8 cellular contexts compared by ENCODE assay signal in genomic region chr2:9844036-9844483, GRCh38. TPM values are rescaled to one million over a fixed set of nuclear protein-coding genes. Genes with fewer than 3 reads are reported as not detected.
DNase-seq lines count a peak whose midpoint lies in the region; ATAC-seq and TF ChIP-seq lines count a peak whose summit lies in the region.

No MANE protein-coding gene starts in this region.

- H3K4me1 ChIP-seq in H9 (ENCODE audit: insufficient read depth, low read length): no peaks in the 10 kb centered on the region

- peak overlapping the region; percentile 89 to 94 for H3K4me3 Mint-ChIP-seq in H9

- no peak overlapping the region for H2BK120ac ChIP-seq in H9 (ENCODE audit: low read depth, low read length, poor library complexity, severe bottlenecking)

- H2BK12ac ChIP-seq in H9 (ENCODE audit: insufficient read length, low read depth, low read length): no peak overlapping the region

- H3K27me3 ChIP-seq in H9 (ENCODE audit: insufficient read depth, low read length): no peaks in the 10 kb centered on the region

- DNase-seq in A172 (ENCODE audit: low spot score) (peak; percentile 18), H9 (no peak), left ventricle myocardium superior (no peak), midbrain (lab: John Stamatoyannopoulos, UW) (no peak), NCI-H1436 (lab: John Stamatoyannopoulos, UW) (no peak)
- DNase-seq in activated CD4-positive, alpha-beta T cell treated with anti-CD3 and anti-CD28 coated beads, Interleukin-2, amount 50 U/mL, for 48 hours: peak; percentile 11 to 25
- DNase-seq in stimulated activated CD8-positive, alpha-beta memory T cell treated with anti-CD3 and anti-CD28 coated beads, Interleukin-4, amount 100 ng/mL, for 48 hours: no peak

- H3T11ph ChIP-seq in H9 (ENCODE audit: low read length): no peak overlapping the region

- H3K79me1 ChIP-seq in H9 (ENCODE audit: insufficient read depth, low read depth, low read length, poor library complexity, severe bottlenecking): no peaks in the 10 kb centered on the region

- H3K4me1 Mint-ChIP-seq in H9: peaks cover 13 to 14% of the 10 kb centered on the region in 2 experiments

- H3K27ac ChIP-seq in H9 (ENCODE audit: insufficient read length, low read depth, low read length) (no peak overlapping the region), skin epidermis (peak overlapping the region in 20 of 21 experiments; percentile 75 to 98 (median 93))

- TF ChIP-seq CTCF in H9 (conservative IDR thresholded peaks at IDR 0.05): no peak

- H3K4ac ChIP-seq in H9 (ENCODE audit: low read depth, low read length): no peak overlapping the region

- no peak overlapping the region for H4K91ac ChIP-seq in H9 (ENCODE audit: insufficient read length, low read depth, low read length)

- peaks cover 7% of the 10 kb centered on the region; the same call in 1 of the 2 replicates for H3K79me2 ChIP-seq in H9 (ENCODE audit: insufficient read depth, low read length)

- H3K36me3 Mint-ChIP-seq in H9 (ENCODE audit: insufficient read depth in 1 of 3, low read depth in 3 of 3): peaks cover 5 to 35% (median 34%) of the 10 kb centered on the region in 3 experiments

- H4K20me1 ChIP-seq in H9 (ENCODE audit: control insufficient read depth, insufficient read depth, insufficient read length): no peaks in the 10 kb centered on the region

- H2BK15ac ChIP-seq in H9 (ENCODE audit: low read depth, low read length): no peak overlapping the region

- intact Hi-C loops in left ventricle myocardium superior (cut with micrococcal nuclease): no loop called here

- H3K27me3 Mint-ChIP-seq in H9 (ENCODE audit: low read depth): peaks cover 1% of the 10 kb centered on the region; the same call in 1 of the 2 replicates

- H3K4me3 ChIP-seq in skin epidermis: peak overlapping the region; percentile 46 to 69 (median 63)

- peak overlapping the region; percentile 68 for H3K9ac ChIP-seq in H9 (ENCODE audit: extremely low read depth, insufficient read length, low read length)

- H3K56ac ChIP-seq in H9 (ENCODE audit: insufficient read length, low read depth, low read length): no peak overlapping the region

- H3K14ac ChIP-seq in H9 (ENCODE audit: insufficient read depth, low read length): no peak overlapping the region

- H3K27ac Mint-ChIP-seq in H9: peak overlapping the region; percentile 90 to 99 (median 95); a peak in 6 of 7 replicates

- no peaks in the 10 kb centered on the region for H3K9me3 ChIP-seq in H9 (ENCODE audit: control insufficient read depth, low read depth, low read length)

- WGBS in H9 (ENCODE audit: extremely low coverage, insufficient read length, low lambda C conversion rate): no CpG with 5 or more reads among the region's 15 CpGs

- no peak overlapping the region for H2BK5ac ChIP-seq in H9 (ENCODE audit: insufficient read length, low read length)

- no peak overlapping the region for H2BK20ac ChIP-seq in H9 (ENCODE audit: low read depth, low read length, poor library complexity, severe bottlenecking)

- H3K9me3 Mint-ChIP-seq in H9: no peaks in the 10 kb centered on the region

- peak overlapping the region; percentile 64 for H3K4me2 ChIP-seq in H9 (ENCODE audit: insufficient read depth, insufficient read length, low read length)

- no peaks in the 10 kb centered on the region for H3K23me2 ChIP-seq in H9 (ENCODE audit: insufficient read length, low read depth, low read length, poor library complexity, severe bottlenecking)

- no peak overlapping the region for H4K5ac ChIP-seq in H9 (ENCODE audit: insufficient read length, low read depth, low read length)

- H3K18ac ChIP-seq in H9 (ENCODE audit: insufficient read length, low read depth, low read length): no peak overlapping the region

- ATAC-seq in left ventricle myocardium superior: peak; percentile 11

- no peak overlapping the region for H4K8ac ChIP-seq in H9 (replicated peaks; ENCODE audit: insufficient read length, low read depth, low read length)

- H2AK5ac ChIP-seq in H9 (ENCODE audit: insufficient read length, low read length): no peak overlapping the region

- H2AFZ ChIP-seq in H9 (ENCODE audit: low read length): no peak overlapping the region

- no peak overlapping the region for H3K23ac ChIP-seq in H9 (ENCODE audit: insufficient read length, low read depth, low read length)

RNA-seq across cellular contexts. Expression of gene TAF1B, which starts 0.8 kb away (rescaled TPM):
- 40.6 and 47.8 TPM in 2 replicates for total RNA-seq in A172 (2014; rRNA removed; shearing (Covaris generic))
- total RNA-seq in H9 (2021): 29.9 and 31.9 TPM in 2 replicates
- 3.6 TPM for total RNA-seq in left ventricle myocardium superior

Comparison
In these comparisons a context has a peak if more than half of its experiments do, and no peak if none do; other contexts are left out.
1. DNase-seq: peak in A172 (single experiment) and activated CD4-positive, alpha-beta T cell treated with anti-CD3 and anti-CD28 coated beads, Interleukin-2, amount 50 U/mL, for 48 hours (2 of 2); none in H9 (single experiment), left ventricle myocardium superior (single experiment), midbrain (single experiment), stimulated activated CD8-positive, alpha-beta memory T cell treated with anti-CD3 and anti-CD28 coated beads, Interleukin-4, amount 100 ng/mL, for 48 hours (single experiment) and NCI-H1436 (single experiment).